9 cellular contexts compared by ENCODE assay signal in the genomic region with DNA sequence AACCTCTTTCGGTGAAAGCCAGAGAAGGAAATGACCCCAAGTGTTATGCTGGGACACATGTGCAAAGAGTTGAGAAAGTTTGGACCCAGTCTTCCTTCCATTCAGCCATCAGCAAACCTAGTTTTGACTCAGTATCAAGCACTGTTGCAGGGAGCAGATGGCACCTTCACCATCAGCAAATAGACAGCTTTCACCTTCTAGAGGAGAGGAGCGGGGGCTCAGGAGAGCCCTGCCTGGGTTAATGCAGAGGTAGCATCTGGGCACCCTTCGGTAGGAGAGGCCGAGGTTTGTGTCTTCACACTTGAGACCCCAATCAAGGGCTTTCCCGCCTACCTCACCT. TPM values are rescaled to one million over a fixed set of nuclear protein-coding genes. Genes with fewer than 3 reads are reported as not detected.
A peak's percentile ranks its signal among the peaks of the same experiment; 100 is the strongest.
DNase-seq lines count a peak whose midpoint lies in the region; ATAC-seq and TF ChIP-seq lines count a peak whose summit lies in the region.
"Had no signal": no experiment of that assay in that cellular context is flagged by ENCODE, and none has a peak within 500 bp of the region (broad histone marks: within the 10 kb centered on the region; RNA-seq: fewer than 3 reads in every experiment).

No MANE protein-coding gene starts in this region.

- H3K36me3 Mint-ChIP-seq in glutamatergic neuron (ENCODE audit: unreplicated experiment): peaks cover 5% of the 10 kb centered on the region
- H3K36me3 Mint-ChIP-seq: activated naive CD4-positive, alpha-beta T cell treated with anti-CD3 and anti-CD28 coated beads, Interleukin-2, amount 50 U/mL, for 24 hours had no signal

- H3K36me3 ChIP-seq in HEK293 (ENCODE audit: control insufficient read depth in 2 of 2, insufficient read depth in 1 of 2, low read length in 2 of 2): peaks cover 0 to 23% of the 10 kb centered on the region in 2 experiments; a peak in 1 of 3 replicates
- H3K36me3 ChIP-seq in PC-9 (ENCODE audit: low read depth): no peaks in the 10 kb centered on the region
- H3K36me3 ChIP-seq in sigmoid colon: no peaks in the 10 kb centered on the region

- TF ChIP-seq EP300 in sigmoid colon (IDR thresholded peaks at IDR 0.05): no peak

- H3K27ac ChIP-seq in HEK293 (ENCODE audit: extremely low read depth, low read depth, low read length): no peak overlapping the region
- no peak overlapping the region for H3K27ac ChIP-seq in PC-9
- peak overlapping the region; percentile 68 to 91 (median 76) for H3K27ac ChIP-seq in sigmoid colon
- H3K27ac ChIP-seq in foreskin keratinocyte: no peak overlapping the region

- CTCF ChIA-PET in HEK293 (lab: Yijun Ruan, JAX): interaction anchor here (0.6 to 2.5 kb wide), 9 partner anchors 11 to 112 kb away, joined by 3 to 33 read pairs (median 6); no protein-coding TSS in a partner anchor
- CTCF ChIA-PET in PC-9 (lab: Charles Lee): no interaction called here

- H3K4me2 ChIP-seq in PC-9: peak overlapping the region; percentile 52; the same call in 1 of the 2 replicates

- H3K9me3 ChIP-seq in HEK293 (ENCODE audit: control insufficient read depth, insufficient read depth, low read depth, low read length) (no peaks in the 10 kb centered on the region), PC-9 (ENCODE audit: insufficient read depth, low read depth) (no peaks in the 10 kb centered on the region), sigmoid colon (no peaks in the 10 kb centered on the region)

- DNase-seq in PC-9 (no peak), glutamatergic neuron (no peak), sigmoid colon (no peak), HPDE6-E6E7 (ENCODE audit: extremely low spot score) (no peak), foreskin keratinocyte (no peak)
- DNase-seq in central memory CD4-positive, alpha-beta T cell: no peak

- H3K27me3 Mint-ChIP-seq in glutamatergic neuron (ENCODE audit: unreplicated experiment): peaks cover 10% of the 10 kb centered on the region

- no peak overlapping the region for H3K27ac Mint-ChIP-seq in glutamatergic neuron (ENCODE audit: unreplicated experiment)
- H3K27ac Mint-ChIP-seq: activated naive CD4-positive, alpha-beta T cell treated with anti-CD3 and anti-CD28 coated beads, Interleukin-2, amount 50 U/mL, for 24 hours had no signal

- no peak for TF ChIP-seq POLR2A in sigmoid colon (IDR thresholded peaks at IDR 0.05)

- H2AFZ ChIP-seq in PC-9: no peak overlapping the region

- H3K79me2 ChIP-seq in PC-9 (ENCODE audit: low read depth): no peaks in the 10 kb centered on the region

- peaks cover 27% of the 10 kb centered on the region for H3F3A ChIP-seq in PC-9 (ENCODE audit: insufficient read depth, low read depth)

- TF ChIP-seq CTCF in HEK293 (tag by site-specific recombination; IDR thresholded peaks at IDR 0.05): no peak
- no peak for TF ChIP-seq CTCF in PC-9 (conservative IDR thresholded peaks at IDR 0.05)
- no peak for TF ChIP-seq CTCF in glutamatergic neuron (IDR thresholded peaks at IDR 0.05; ENCODE audit: partially characterized antibody, unreplicated experiment)
- no peak for TF ChIP-seq CTCF in sigmoid colon (IDR thresholded peaks at IDR 0.05)
- no peak for TF ChIP-seq CTCF in foreskin keratinocyte (conservative IDR thresholded peaks at IDR 0.05)

- ATAC-seq in GM21786 (IDR thresholded peaks at IDR 0.05; ENCODE audit: unreplicated experiment) (no peak), foreskin keratinocyte (no peak)

- BruUV-seq in PC-9 (replicated peaks; lab: Mats Ljungman, UMichigan): no TSS peak

- peaks cover 12% of the 10 kb centered on the region for H3K9me3 Mint-ChIP-seq in glutamatergic neuron (ENCODE audit: unreplicated experiment)
- H3K9me3 Mint-ChIP-seq: activated naive CD4-positive, alpha-beta T cell treated with anti-CD3 and anti-CD28 coated beads, Interleukin-2, amount 50 U/mL, for 24 hours had no signal

- peak overlapping the region; percentile 77 for H3K4me3 Mint-ChIP-seq in glutamatergic neuron (ENCODE audit: unreplicated experiment)

- H3K27me3 ChIP-seq in PC-9 (ENCODE audit: insufficient read depth, low read depth) (no peaks in the 10 kb centered on the region), sigmoid colon (no peaks in the 10 kb centered on the region), foreskin keratinocyte (peaks cover 43% of the 10 kb centered on the region)

- no peaks in the 10 kb centered on the region for H3K9me2 ChIP-seq in PC-9 (ENCODE audit: insufficient read depth)

- intact Hi-C loops in PC-9 (cut with micrococcal nuclease; ENCODE audit: unreplicated experiment) (loop anchor here (10.0 kb wide), 1 partner anchor 762 kb away; no protein-coding TSS in a partner anchor), sigmoid colon (cut with DNase I) (loop anchor here (10.0 kb wide), 1 partner anchor 362 kb away; the partner anchor contains the start of gene NECTIN1)

- H3K4me1 Mint-ChIP-seq in glutamatergic neuron (ENCODE audit: low read depth, unreplicated experiment): peaks cover 23% of the 10 kb centered on the region

- H3K4me3 ChIP-seq in HEK293 (ENCODE audit: low read depth, low read length): no peak overlapping the region
- H3K4me3 ChIP-seq in PC-9: no peak overlapping the region
- H3K4me3 ChIP-seq in sigmoid colon: peak overlapping the region in 2 of 4 donors; percentile 45 to 57

- no peaks in the 10 kb centered on the region for H4K20me1 ChIP-seq in PC-9 (ENCODE audit: insufficient read depth)

- POLR2A ChIA-PET in HEK293 (lab: Yijun Ruan, JAX) (interaction anchor here (0.9 to 2.7 kb wide), 3 partner anchors 14 to 46 kb away, joined by 8 to 39 read pairs (median 15); partner anchors contain the start of gene MCAM), PC-9 (lab: Charles Lee; ENCODE audit: unreplicated experiment) (no interaction called here)

- peaks cover 9% of the 10 kb centered on the region for H3K4me1 ChIP-seq in HEK293 (ENCODE audit: control insufficient read depth, insufficient read depth, low read length)
- H3K4me1 ChIP-seq in PC-9 (replicated peaks; ENCODE audit: insufficient read depth): peaks cover 37% of the 10 kb centered on the region
- peaks cover 0 to 66% (median 53%) of the 10 kb centered on the region in 4 donors for H3K4me1 ChIP-seq in sigmoid colon
- peaks cover 20% of the 10 kb centered on the region for H3K4me1 ChIP-seq in foreskin keratinocyte

- WGBS in sigmoid colon, 2 donors: 92 to 96% methylated on average over 5 of the region's 5 CpGs

TF ChIP-seq in HEK293, 187 proteins besides CTCF, POLR2A, EP300 and RAD21 (continues in another document):
- TF ChIP-seq ZBTB6 (tag by site-specific recombination; IDR thresholded peaks at IDR 0.05) (no peak), PRDM1 (tag by site-specific recombination; IDR thresholded peaks at IDR 0.05) (peak; percentile 64; the same call in 1 of the 2 replicates), MYNN (tag by site-specific recombination; IDR thresholded peaks at IDR 0.05; ENCODE audit: borderline replicate concordance) (no peak), ZNF391 (tag by site-specific recombination; IDR thresholded peaks at IDR 0.05; ENCODE audit: borderline replicate concordance, low read depth) (no peak)

RNA-seq across cellular contexts. Expression of gene MFRP, which starts 16.2 kb away (rescaled TPM):
- not detected in 2 replicates for total RNA-seq in PC-9 (2021)
- total RNA-seq in glutamatergic neuron (ENCODE audit: unreplicated experiment): not detected
- total RNA-seq in sigmoid colon: under 1 TPM in 1 of 4 donors, not detected in 3; 0.14 TPM
- not detected for polyA plus RNA-seq in sigmoid colon
- total RNA-seq in foreskin keratinocyte: not detected in 2 replicates
- polyA plus RNA-seq in foreskin keratinocyte: not detected in 2 replicates

RNA-seq across cellular contexts. Expression of gene USP2, which starts 18.8 kb away (rescaled TPM):
- total RNA-seq in PC-9 (2021) (2.1 and 2.7 TPM in 2 replicates), glutamatergic neuron (ENCODE audit: unreplicated experiment) (2.6 TPM), sigmoid colon (1 to 10 TPM in 3 of 4 donors, under 1 TPM in 1; 0.71 to 1.9 (median 1.5) TPM), foreskin keratinocyte (0.27 and 0.42 TPM in 2 replicates)
- polyA plus RNA-seq in sigmoid colon (10 to 100 TPM; 11.6 to 13.2 (median 13.0) TPM), foreskin keratinocyte (0.26 and 0.45 TPM in 2 replicates)

RNA-seq across cellular contexts. Expression of gene C1QTNF5, which starts 22.0 kb away (rescaled TPM):
- total RNA-seq in PC-9 (2021) (not detected in 2 replicates), glutamatergic neuron (ENCODE audit: unreplicated experiment) (0.32 TPM), sigmoid colon (10 to 100 TPM; 23.2 to 35.2 (median 32.4) TPM), foreskin keratinocyte (not detected in 2 replicates)
- polyA plus RNA-seq in sigmoid colon (10 to 100 TPM in 1 of 3 donors, 1 to 10 TPM in 2; 4.9 to 12.5 (median 5.4) TPM), foreskin keratinocyte (0.03 and 0.07 TPM in 2 replicates)

RNA-seq across cellular contexts. Expression of gene RNF26, which starts 28.4 kb away (rescaled TPM):
- total RNA-seq in PC-9 (2021): 55.0 and 64.3 TPM in 2 replicates
- total RNA-seq in glutamatergic neuron (ENCODE audit: unreplicated experiment): 20.6 TPM
- total RNA-seq in sigmoid colon: 10 to 100 TPM in 3 of 4 donors, 1 to 10 TPM in 1; 9.8 to 18.3 (median 11.8) TPM
- polyA plus RNA-seq in sigmoid colon: 10 to 100 TPM in 1 of 3 donors, 1 to 10 TPM in 2; 6.2 to 26.1 (median 7.2) TPM
- 30.1 and 35.2 TPM in 2 replicates for total RNA-seq in foreskin keratinocyte
- 41.0 and 49.9 TPM in 2 replicates for polyA plus RNA-seq in foreskin keratinocyte

RNA-seq across cellular contexts. Expression of gene MCAM, which starts 45.8 kb away (rescaled TPM):
- total RNA-seq in PC-9 (2021) (38.8 and 54.5 TPM in 2 replicates), glutamatergic neuron (ENCODE audit: unreplicated experiment) (11.4 TPM), sigmoid colon (1,000 to 10,000 TPM in 1 of 4 donors, 100 to 1,000 TPM in 3; 628 to 1,033 (median 813) TPM), foreskin keratinocyte (25.5 and 34.0 TPM in 2 replicates)
- polyA plus RNA-seq in sigmoid colon (10 to 100 TPM in 1 of 3 donors, 1 to 10 TPM in 2; 2.1 to 51.5 (median 4.8) TPM), foreskin keratinocyte (12.5 and 20.2 TPM in 2 replicates)

Comparison
In these comparisons a context has a peak if more than half of its experiments do, and no peak if none do; other contexts are left out.
1. H3K27ac ChIP-seq: peak in sigmoid colon (4 of 4); none in HEK293 (single experiment), PC-9 (single experiment) and foreskin keratinocyte (single experiment).
2. RNA of gene C1QTNF5, which starts 22.0 kb away (total RNA-seq): 23.2 to 35.2 TPM in sigmoid colon; 0.32 TPM in glutamatergic neuron (single experiment), not detected in foreskin keratinocyte and not detected in PC-9; every median in the first group is over 10 times any median in the second.